Comparison of ENCODE assay signal across 9 cellular contexts in the genomic region with DNA sequence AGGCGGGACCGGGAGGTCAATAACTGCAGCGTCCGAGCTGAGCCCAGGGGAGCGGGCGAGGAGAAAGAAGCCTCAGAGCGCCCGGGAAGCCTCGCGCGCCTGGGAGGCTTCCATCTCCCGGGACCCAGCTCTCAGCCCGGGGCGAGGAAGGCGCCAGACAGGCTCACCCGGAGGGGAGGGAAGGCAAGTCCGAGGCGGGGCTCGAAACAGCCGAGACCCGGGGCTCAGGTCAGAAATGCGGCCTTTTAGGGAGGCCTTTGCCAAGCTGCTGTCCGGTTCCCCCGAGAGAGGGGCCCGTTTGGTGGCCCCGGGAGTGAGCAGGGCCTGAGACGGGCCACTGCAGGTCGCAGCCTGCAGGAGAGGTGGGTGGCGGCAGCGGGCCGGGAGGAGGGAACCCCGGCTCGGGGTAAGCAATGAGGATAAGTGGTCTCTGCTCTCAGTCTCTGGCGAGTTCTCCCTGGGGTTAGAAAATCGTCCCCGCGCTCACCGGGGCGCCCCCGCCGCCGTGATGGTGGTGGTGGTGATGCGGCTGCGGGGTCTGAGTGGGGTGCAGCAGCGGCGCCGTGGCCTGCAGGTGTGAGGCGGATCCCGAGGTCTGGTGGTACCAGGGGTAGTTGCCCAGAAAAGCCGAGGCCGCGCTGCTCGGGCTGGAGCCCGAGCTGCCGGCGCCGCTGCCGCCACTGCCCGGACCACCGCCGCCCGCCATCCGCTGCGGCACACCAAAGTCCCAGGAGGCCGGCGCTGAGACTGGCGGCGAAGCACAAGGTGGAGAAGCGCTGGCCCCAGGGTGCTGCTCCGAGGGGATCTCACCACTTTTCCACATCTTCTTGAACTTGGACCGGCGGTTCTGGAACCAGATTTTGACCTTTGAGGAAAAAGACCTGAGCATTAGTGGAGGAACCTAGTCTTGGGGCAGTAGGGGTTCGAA. TPM values are rescaled to one million over a fixed set of nuclear protein-coding genes. Genes with fewer than 3 reads are reported as not detected.
DNase-seq lines count a peak whose midpoint lies in the region; ATAC-seq and TF ChIP-seq lines count a peak whose summit lies in the region.
"Had no signal": no experiment of that assay in that cellular context is flagged by ENCODE, and none has a peak within 500 bp of the region (broad histone marks: within the 10 kb centered on the region; RNA-seq: fewer than 3 reads in every experiment).

No MANE protein-coding gene starts in this region.

- H3K36me3 ChIP-seq in OCI-LY7 (ENCODE audit: insufficient read depth, low read length) (no peaks in the 10 kb centered on the region), esophagus muscularis mucosa (no peaks in the 10 kb centered on the region)
- H3K36me3 ChIP-seq: sigmoid colon had no signal

- POLR2A ChIA-PET in activated CD4-positive, alpha-beta T cell treated with anti-CD3 and anti-CD28 coated beads, Interleukin-2, amount 10 ng/mL, durations not matched to agents 7 days and 5 days (lab: Charles Lee): no interaction called here
- POLR2A ChIA-PET in OCI-LY7 (lab: Charles Lee): interaction anchor here (0.5 to 0.6 kb wide), 2 partner anchors 54 to 1089 kb away, joined by 3 to 4 read pairs; no protein-coding TSS in a partner anchor

- peaks cover 4% of the 10 kb centered on the region for H3K36me3 Mint-ChIP-seq in activated CD4-positive, alpha-beta T cell treated with anti-CD3 and anti-CD28 coated beads, Interleukin-2, amount 10 ng/mL, durations not matched to agents 7 days and 5 days (ENCODE audit: low read depth)

- TF ChIP-seq EP300 in esophagus muscularis mucosa (IDR thresholded peaks at IDR 0.05): no peak

- H3K79me2 ChIP-seq in OCI-LY7 (ENCODE audit: insufficient read depth, low read depth, low read length): no peaks in the 10 kb centered on the region

- H3K9me3 ChIP-seq in OCI-LY7 (ENCODE audit: low read length) (no peaks in the 10 kb centered on the region), esophagus muscularis mucosa (no peaks in the 10 kb centered on the region)
- H3K9me3 ChIP-seq: sigmoid colon had no signal

- no peak for TF ChIP-seq CTCF in OCI-LY7 (conservative IDR thresholded peaks at IDR 0.05; ENCODE audit: low read length)
- no peak for TF ChIP-seq CTCF in esophagus muscularis mucosa (IDR thresholded peaks at IDR 0.05)

- CTCF ChIA-PET in activated CD4-positive, alpha-beta T cell treated with anti-CD3 and anti-CD28 coated beads, Interleukin-2, amount 10 ng/mL, durations not matched to agents 7 days and 5 days (lab: Charles Lee): interaction anchor here (0.5 to 8.2 kb wide), 6 partner anchors 9 to 807 kb away, joined by 3 to 45 read pairs (median 3); no protein-coding TSS in a partner anchor
- CTCF ChIA-PET in OCI-LY7 (lab: Charles Lee; ENCODE audit: unreplicated experiment): no interaction called here

- peak overlapping the region; percentile 42; the same call in 1 of the 2 replicates for H3K4me2 ChIP-seq in OCI-LY7 (ENCODE audit: low read length)

- peaks cover 58% of the 10 kb centered on the region for H3K4me1 Mint-ChIP-seq in activated CD4-positive, alpha-beta T cell treated with anti-CD3 and anti-CD28 coated beads, Interleukin-2, amount 10 ng/mL, durations not matched to agents 7 days and 5 days

- H2AFZ ChIP-seq in OCI-LY7 (ENCODE audit: low read length): no peak overlapping the region

- H3K9me3 Mint-ChIP-seq in activated CD4-positive, alpha-beta T cell treated with anti-CD3 and anti-CD28 coated beads, Interleukin-2, amount 10 ng/mL, durations not matched to agents 7 days and 5 days: no peaks in the 10 kb centered on the region

- peak overlapping the region; percentile 25 for H3K27ac Mint-ChIP-seq in activated CD4-positive, alpha-beta T cell treated with anti-CD3 and anti-CD28 coated beads, Interleukin-2, amount 10 ng/mL, durations not matched to agents 7 days and 5 days

- no TSS peak for BruUV-seq in OCI-LY7 (replicated peaks; lab: Mats Ljungman, UMichigan)

- peaks cover 75% of the 10 kb centered on the region for H3K27me3 Mint-ChIP-seq in activated CD4-positive, alpha-beta T cell treated with anti-CD3 and anti-CD28 coated beads, Interleukin-2, amount 10 ng/mL, durations not matched to agents 7 days and 5 days

- H3K4me3 Mint-ChIP-seq in activated CD4-positive, alpha-beta T cell treated with anti-CD3 and anti-CD28 coated beads, Interleukin-2, amount 10 ng/mL, durations not matched to agents 7 days and 5 days: peak overlapping the region; percentile 11

- peaks cover 56 to 100% (median 100%) of the 10 kb centered on the region in 4 donors for H3K27me3 ChIP-seq in esophagus muscularis mucosa

- ATAC-seq in HG03432 (IDR thresholded peaks at IDR 0.05; ENCODE audit: unreplicated experiment) (no peak), HG03520 (IDR thresholded peaks at IDR 0.05; ENCODE audit: unreplicated experiment) (no peak)

- H3K4me3 ChIP-seq in OCI-LY7 (ENCODE audit: low read depth, low read length, poor library complexity, severe bottlenecking) (no peak overlapping the region), esophagus muscularis mucosa (peak overlapping the region in 3 of 4 donors; percentile 7 to 10 (median 8)), skeletal muscle cell (ENCODE audit: low read depth, low read length) (peak overlapping the region; percentile 63)

- 8% methylated on average over 22 of the region's 73 CpGs for WGBS in esophagus muscularis mucosa

- no peak for TF ChIP-seq POLR2A in esophagus muscularis mucosa (IDR thresholded peaks at IDR 0.05; ENCODE audit: low read depth)

- no peaks in the 10 kb centered on the region for H3K9me2 ChIP-seq in OCI-LY7 (ENCODE audit: insufficient read depth, low read length)

- H3K4me1 ChIP-seq in OCI-LY7 (ENCODE audit: insufficient read depth, low read length, poor library complexity, severe bottlenecking) (no peaks in the 10 kb centered on the region), esophagus muscularis mucosa (peaks cover 71 to 76% (median 76%) of the 10 kb centered on the region in 4 donors)

- H3K27ac ChIP-seq in OCI-LY7 (ENCODE audit: low read depth, low read length, poor library complexity, severe bottlenecking): no peak overlapping the region
- H3K27ac ChIP-seq in esophagus muscularis mucosa (replicated peaks in 1 of 4): no peak overlapping the region
- H3K27ac ChIP-seq: sigmoid colon had no signal

- DNase-seq in activated CD4-positive, alpha-beta T cell treated with anti-CD3 and anti-CD28 coated beads, Interleukin-2, amount 10 ng/mL, durations not matched to agents 7 days and 5 days: no peak
- DNase-seq in activated CD4-positive, alpha-beta T cell treated with anti-CD3 and anti-CD28 coated beads for 4 hours: no peak
- DNase-seq in OCI-LY7 (ENCODE audit: low spot score): no peak
- peak; percentile 79 for DNase-seq in esophagus muscularis mucosa (ENCODE audit: extremely low spot score)
- DNase-seq in skeletal muscle cell (ENCODE audit: low read depth): no peak
- DNase-seq in DMS153 (lab: John Stamatoyannopoulos, UW): no peak
- DNase-seq: sigmoid colon had no signal

- H4K20me1 ChIP-seq in OCI-LY7 (ENCODE audit: insufficient read depth, low read length): no peaks in the 10 kb centered on the region

- intact Hi-C loops in OCI-LY7 (cut with micrococcal nuclease; ENCODE audit: unreplicated experiment): loop anchor here (10.0 kb wide), 1 partner anchor 96 kb away; no protein-coding TSS in a partner anchor
- intact Hi-C loops in esophagus muscularis mucosa (cut with DNase I): loop anchor here (5.0 to 10.0 kb wide), 3 partner anchors 288 to 506 kb away; no protein-coding TSS in a partner anchor

RNA-seq across cellular contexts. Expression of gene DLX2, which starts 2.4 kb away (rescaled TPM):
- total RNA-seq in activated CD4-positive, alpha-beta T cell treated with anti-CD3 and anti-CD28 coated beads, Interleukin-2, amount 10 ng/mL, durations not matched to agents 7 days and 5 days: not detected
- total RNA-seq in OCI-LY7 (2014; rRNA removed; shearing (Covaris generic)): 0.22 TPM in 1 of 2 replicates, not detected in the other
- total RNA-seq in OCI-LY7 (2022) (not detected in 2 replicates), esophagus muscularis mucosa (not detected)

RNA-seq across cellular contexts. Expression of gene DLX1, which starts 15.0 kb away (rescaled TPM):
- total RNA-seq in activated CD4-positive, alpha-beta T cell treated with anti-CD3 and anti-CD28 coated beads, Interleukin-2, amount 10 ng/mL, durations not matched to agents 7 days and 5 days: not detected
- not detected in 2 replicates for total RNA-seq in OCI-LY7 (2014; rRNA removed; shearing (Covaris generic))
- total RNA-seq in OCI-LY7 (2022): not detected in 2 replicates
- under 1 TPM in 3 of 4 donors, not detected in 1; 0.17 to 0.83 (median 0.23) TPM for total RNA-seq in esophagus muscularis mucosa
